Comparison of ENCODE assay signal across 8 cellular contexts in the genomic region with DNA sequence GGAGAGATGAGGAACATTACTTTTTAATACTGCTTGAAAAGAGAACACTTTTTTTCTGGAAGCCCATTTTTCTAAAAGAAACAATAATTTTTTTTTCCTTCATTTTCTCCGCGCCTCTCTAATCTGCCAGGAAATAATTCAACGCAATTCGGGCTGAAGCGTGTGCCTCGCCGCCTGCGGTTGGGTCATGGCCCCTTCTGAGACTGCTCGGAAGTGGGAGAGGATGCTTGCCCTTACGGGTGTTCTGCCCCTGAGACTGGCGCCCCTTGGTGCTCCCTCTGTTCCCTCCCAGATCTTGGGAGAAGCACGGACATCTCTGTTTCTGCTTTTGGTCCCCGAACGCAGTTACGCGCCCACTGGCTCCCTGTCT. TPM values are rescaled to one million over a fixed set of nuclear protein-coding genes. Genes with fewer than 3 reads are reported as not detected.
DNase-seq lines count a peak whose midpoint lies in the region; ATAC-seq and TF ChIP-seq lines count a peak whose summit lies in the region.

No MANE protein-coding gene starts in this region.

- H3K9me2 ChIP-seq in GM23248 (ENCODE audit: insufficient read depth): no peaks in the 10 kb centered on the region

- in situ Hi-C loops in GM23248 (cut with MboI): no loop called here

- no peak overlapping the region for H3K27ac Mint-ChIP-seq in stimulated activated effector memory CD8-positive, alpha-beta T cell treated with anti-CD3 and anti-CD28 coated beads, Interleukin-12 subunit alpha, Interleukin-12 subunit beta, amount 100 ng/mL, for 72 hours

- H3K4me3 Mint-ChIP-seq in stimulated activated effector memory CD8-positive, alpha-beta T cell treated with anti-CD3 and anti-CD28 coated beads, Interleukin-12 subunit alpha, Interleukin-12 subunit beta, amount 100 ng/mL, for 72 hours: peak overlapping the region; percentile 74

- H3K36me3 ChIP-seq in GM23248 (ENCODE audit: low read depth) (no peaks in the 10 kb centered on the region), SJCRH30 (no peaks in the 10 kb centered on the region), right atrium auricular region (no peaks in the 10 kb centered on the region)

- H3K4me1 ChIP-seq in GM23248 (ENCODE audit: insufficient read depth): no peaks in the 10 kb centered on the region
- H3K4me1 ChIP-seq in SJCRH30: no peaks in the 10 kb centered on the region
- H3K4me1 ChIP-seq in right atrium auricular region: peaks cover 0 to 23% of the 10 kb centered on the region in 2 donors

- H3K4me3 ChIP-seq in GM23248: peak overlapping the region; percentile 66
- peak overlapping the region; percentile 60 for H3K4me3 ChIP-seq in SJCRH30
- peak overlapping the region; percentile 32 to 54 for H3K4me3 ChIP-seq in right atrium auricular region

- H3K79me2 ChIP-seq in GM23248 (ENCODE audit: insufficient read depth): no peaks in the 10 kb centered on the region

- H3K27me3 ChIP-seq in GM23248 (replicated peaks; ENCODE audit: insufficient read depth) (peaks cover 58% of the 10 kb centered on the region), SJCRH30 (no peaks in the 10 kb centered on the region), right atrium auricular region (peaks cover 6 to 12% of the 10 kb centered on the region in 2 donors)

- H3K4me2 ChIP-seq in GM23248 (ENCODE audit: unreplicated experiment): peak overlapping the region; percentile 78

- no peaks in the 10 kb centered on the region for H3K36me3 Mint-ChIP-seq in stimulated activated effector memory CD8-positive, alpha-beta T cell treated with anti-CD3 and anti-CD28 coated beads, Interleukin-12 subunit alpha, Interleukin-12 subunit beta, amount 100 ng/mL, for 72 hours

- TF ChIP-seq CTCF in right atrium auricular region (IDR thresholded peaks at IDR 0.05): no peak

- no peak overlapping the region for H3K27ac ChIP-seq in GM23248
- no peak overlapping the region for H3K27ac ChIP-seq in SJCRH30
- H3K27ac ChIP-seq in right atrium auricular region: no peak overlapping the region

- peak overlapping the region; percentile 69 for H2AFZ ChIP-seq in GM23248

- no peaks in the 10 kb centered on the region for H3K9me3 Mint-ChIP-seq in stimulated activated effector memory CD8-positive, alpha-beta T cell treated with anti-CD3 and anti-CD28 coated beads, Interleukin-12 subunit alpha, Interleukin-12 subunit beta, amount 100 ng/mL, for 72 hours

- H4K20me1 ChIP-seq in GM23248 (ENCODE audit: insufficient read depth): no peaks in the 10 kb centered on the region

- DNase-seq in GM23248: no peak
- no peak for DNase-seq in SJCRH30
- no peak for DNase-seq in right atrium auricular region (ENCODE audit: low spot score)
- peak in 1 of 2 donors; percentile 49 for DNase-seq in stimulated activated effector memory CD8-positive, alpha-beta T cell treated with anti-CD3 and anti-CD28 coated beads, Interleukin-12 subunit alpha, Interleukin-12 subunit beta, amount 100 ng/mL, for 72 hours (ENCODE audit: low spot score in 2 of 2)
- DNase-seq in hepatic stellate cell (ENCODE audit: low spot score): no peak
- DNase-seq in HCEC 1CT: no peak
- no peak for DNase-seq in T-helper 9 cell

- 1 to 4% methylated on average over 13 to 16 of the region's 16 CpGs for WGBS in GM23248 (ENCODE audit: low coverage in 1 of 2, low lambda C conversion rate in 2 of 2, missing lambda C conversion rate in 2 of 2), 2 experiments

- no peaks in the 10 kb centered on the region for H3F3A ChIP-seq in GM23248 (ENCODE audit: insufficient read depth)

- peaks cover 21% of the 10 kb centered on the region for H3K4me1 Mint-ChIP-seq in stimulated activated effector memory CD8-positive, alpha-beta T cell treated with anti-CD3 and anti-CD28 coated beads, Interleukin-12 subunit alpha, Interleukin-12 subunit beta, amount 100 ng/mL, for 72 hours

- H3K9ac ChIP-seq in GM23248: no peak overlapping the region

- H3K9me3 ChIP-seq in GM23248 (ENCODE audit: low read depth) (no peaks in the 10 kb centered on the region), SJCRH30 (replicated peaks) (no peaks in the 10 kb centered on the region), right atrium auricular region (peaks cover 0 to 12% of the 10 kb centered on the region in 2 donors)

- peak; percentile 38 for ATAC-seq in stimulated activated effector memory CD8-positive, alpha-beta T cell treated with anti-CD3 and anti-CD28 coated beads, Interleukin-12 subunit alpha, Interleukin-12 subunit beta, amount 100 ng/mL, for 72 hours
- ATAC-seq in GM21619 (IDR thresholded peaks at IDR 0.05; ENCODE audit: unreplicated experiment): no peak

RNA-seq across cellular contexts. Expression of a gene that starts 0.3 kb away (rescaled TPM):
- total RNA-seq in GM23248 (2014; rRNA removed; shearing (Covaris generic)): not detected in 2 replicates
- 0.09 and 0.49 TPM in 2 replicates for polyA plus RNA-seq in GM23248 (2016; fragmentation: Nextera tagmentation; extraction: Ambion mirVana)
- total RNA-seq in SJCRH30 (2014; rRNA removed; shearing (Covaris generic)): 3.6 and 4.3 TPM in 2 replicates
- total RNA-seq in right atrium auricular region: 1 to 10 TPM in 1 of 2 donors, under 1 TPM in 1; 0.48 to 3.3 TPM
